In the genomic region with DNA sequence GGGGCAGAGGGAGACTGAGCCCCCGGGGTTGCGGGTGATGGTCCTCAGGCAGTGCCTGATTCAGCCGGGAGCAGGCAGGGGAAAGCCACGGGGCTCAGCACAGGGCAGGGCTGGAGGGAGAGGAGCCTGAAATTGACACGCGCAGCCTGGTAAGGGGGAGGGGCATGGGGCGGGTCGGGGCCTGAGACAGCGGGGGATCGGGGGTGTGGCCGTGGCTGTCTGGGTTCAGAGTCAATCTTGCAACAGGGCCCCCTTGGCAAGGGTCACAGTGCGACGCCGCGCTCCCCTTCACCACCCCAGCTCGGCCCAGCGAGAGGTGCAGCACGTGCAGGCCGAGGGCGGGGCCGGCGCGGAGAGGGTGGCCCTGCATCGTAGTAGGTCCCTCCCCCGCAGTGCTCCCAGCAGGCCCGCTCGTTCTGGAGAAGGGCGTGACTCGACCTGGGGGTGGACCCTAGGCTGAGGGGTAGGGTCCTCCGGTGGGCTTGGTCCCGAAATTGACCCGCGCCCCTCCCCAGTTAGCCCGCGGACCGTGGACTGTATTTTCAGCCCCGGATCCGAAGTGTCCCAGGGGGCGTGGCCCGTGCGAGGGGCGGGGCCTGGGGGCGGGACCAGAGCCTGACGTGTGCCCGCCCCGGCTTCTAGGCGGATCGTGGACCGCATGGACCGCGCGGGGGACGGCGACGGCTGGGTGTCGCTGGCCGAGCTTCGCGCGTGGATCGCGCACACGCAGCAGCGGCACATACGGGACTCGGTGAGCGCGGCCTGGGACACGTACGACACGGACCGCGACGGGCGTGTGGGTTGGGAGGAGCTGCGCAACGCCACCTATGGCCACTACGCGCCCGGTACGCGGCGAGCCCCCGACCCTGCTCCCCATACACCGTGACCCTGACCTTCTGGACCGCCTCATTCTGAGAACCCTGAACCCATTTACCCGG, we compare ENCODE assay signal across 8 cellular contexts. TPM values are rescaled to one million over a fixed set of nuclear protein-coding genes. Genes with fewer than 3 reads are reported as not detected.
DNase-seq lines count a peak whose midpoint lies in the region; ATAC-seq and TF ChIP-seq lines count a peak whose summit lies in the region.

No MANE protein-coding gene starts in this region.

- H3K27ac ChIP-seq in CD4-positive, alpha-beta memory T cell (ENCODE audit: low read depth, low read length), result peak overlapping the region; percentile 50

- H3K4me3 ChIP-seq in CD4-positive, alpha-beta memory T cell (ENCODE audit: low read length in 2 of 2), result peak overlapping the region; percentile 61 to 70
- H3K4me3 ChIP-seq in LNCaP clone FGC (ENCODE audit: low read depth, low read length) (peak overlapping the region; percentile 62), iPS-18c (ENCODE audit: insufficient read depth, low read depth, low read length) (peak overlapping the region; percentile 82)

- intact Hi-C loops in CD4-positive, alpha-beta memory T cell (cut with micrococcal nuclease), result no loop called here

- H3K27ac Mint-ChIP-seq in CD4-positive, alpha-beta memory T cell, result peak overlapping the region; percentile 17 to 92 (median 83)

- peaks cover 16 to 35% (median 22%) of the 10 kb centered on the region in 4 donors for H3K4me1 Mint-ChIP-seq in CD4-positive, alpha-beta memory T cell

- CTCF ChIA-PET in CD4-positive, alpha-beta memory T cell (lab: Charles Lee; ENCODE audit: partially characterized antibody), result interaction anchor here (0.7 to 5.6 kb wide), 12 partner anchors 13 to 134 kb away, joined by 3 to 47 read pairs (median 4); no protein-coding TSS in a partner anchor

- H3K27me3 Mint-ChIP-seq in CD4-positive, alpha-beta memory T cell, result no peaks in the 10 kb centered on the region

- H3K9me3 Mint-ChIP-seq in CD4-positive, alpha-beta memory T cell, result no peaks in the 10 kb centered on the region

- peaks cover 23% of the 10 kb centered on the region for H3K4me1 ChIP-seq in CD4-positive, alpha-beta memory T cell (ENCODE audit: insufficient read depth, low read length)

- ATAC-seq in GM21381 (IDR thresholded peaks at IDR 0.05; ENCODE audit: unreplicated experiment), result peak; percentile 60

- no peaks in the 10 kb centered on the region for H3K9me3 ChIP-seq in CD4-positive, alpha-beta memory T cell (ENCODE audit: control insufficient read depth in 1 of 2, low read length in 2 of 2)
- H3K9me3 ChIP-seq in iPS-18c (ENCODE audit: control insufficient read depth, insufficient read depth, low read length), result no peaks in the 10 kb centered on the region

- H3K36me3 Mint-ChIP-seq in CD4-positive, alpha-beta memory T cell, result no peaks in the 10 kb centered on the region

- H3K36me3 ChIP-seq in CD4-positive, alpha-beta memory T cell (ENCODE audit: insufficient read depth, low read length), result no peaks in the 10 kb centered on the region

- POLR2A ChIA-PET in CD4-positive, alpha-beta memory T cell (lab: Charles Lee; ENCODE audit: partially characterized antibody), result interaction anchor here (0.7 to 4.4 kb wide), 10 partner anchors 12 to 46 kb away, joined by 3 to 27 read pairs (median 6); a partner anchor contains a TSS

- DNase-seq in CD4-positive, alpha-beta memory T cell, result peak; percentile 84 to 91 (median 87)
- DNase-seq in LNCaP clone FGC (ENCODE audit: low read depth), result no peak
- peak; percentile 86 for DNase-seq in T-helper 9 cell
- peak; percentile 81 for DNase-seq in astrocyte of the hippocampus (ENCODE audit: low read depth, low spot score)
- peak; percentile 86 for DNase-seq in stimulated activated CD4-positive, alpha-beta T cell treated with anti-CD3 and anti-CD28 coated beads, Interleukin-12 subunit alpha, Interleukin-12 subunit beta, amount 100 ng/mL, for 4 hours
- no peak for DNase-seq in cortex of kidney (lab: John Stamatoyannopoulos, UW)

- peak overlapping the region; percentile 78 to 90 (median 88) for H3K4me3 Mint-ChIP-seq in CD4-positive, alpha-beta memory T cell

- H3K27me3 ChIP-seq in CD4-positive, alpha-beta memory T cell (ENCODE audit: insufficient read depth, low read length), result no peaks in the 10 kb centered on the region

- peak; percentile 39 for TF ChIP-seq CTCF in LNCaP clone FGC (IDR thresholded peaks at IDR 0.05; ENCODE audit: control insufficient read depth, extremely low read depth, insufficient read depth)

RNA-seq across cellular contexts. Expression of a gene that starts 6.0 kb away (rescaled TPM):
- total RNA-seq in CD4-positive, alpha-beta memory T cell, result 1 to 10 TPM; 2.4 to 2.5 TPM
- polyA plus RNA-seq in CD4-positive, alpha-beta memory T cell, result 1 to 10 TPM; 1.2 to 1.5 TPM

RNA-seq across cellular contexts. Expression of a gene that starts 21.4 kb away (rescaled TPM):
- 10 to 100 TPM; 21.9 to 25.8 TPM for total RNA-seq in CD4-positive, alpha-beta memory T cell
- polyA plus RNA-seq in CD4-positive, alpha-beta memory T cell, result 10 to 100 TPM; 40.2 to 42.5 TPM

RNA-seq across cellular contexts. Expression of a gene that starts 37.6 kb away (rescaled TPM):
- total RNA-seq in CD4-positive, alpha-beta memory T cell, result 1,000 to 10,000 TPM; 3,135 to 3,272 TPM
- 1,000 to 10,000 TPM; 1,691 to 2,012 TPM for polyA plus RNA-seq in CD4-positive, alpha-beta memory T cell

RNA-seq across cellular contexts. Expression of a gene that starts 46.4 kb away (rescaled TPM):
- total RNA-seq in CD4-positive, alpha-beta memory T cell, result 1,000 to 10,000 TPM; 5,517 to 5,661 TPM
- polyA plus RNA-seq in CD4-positive, alpha-beta memory T cell, result 1,000 to 10,000 TPM; 1,827 to 3,046 TPM

RNA-seq across cellular contexts. Expression of a gene that starts 46.5 kb away (rescaled TPM):
- 100 to 1,000 TPM; 177 to 191 TPM for total RNA-seq in CD4-positive, alpha-beta memory T cell
- polyA plus RNA-seq in CD4-positive, alpha-beta memory T cell, result 100 to 1,000 TPM; 650 to 674 TPM

Comparison
In these comparisons a context has a peak if more than half of its experiments do, and no peak if none do; other contexts are left out.
1. DNase-seq: peak in CD4-positive, alpha-beta memory T cell (5 of 5), T-helper 9 cell (single experiment), astrocyte of the hippocampus (single experiment) and stimulated activated CD4-positive, alpha-beta T cell treated with anti-CD3 and anti-CD28 coated beads, Interleukin-12 subunit alpha, Interleukin-12 subunit beta, amount 100 ng/mL, for 4 hours (single experiment); none in LNCaP clone FGC (single experiment) and cortex of kidney (single experiment).
2. Peak in every context shown above with its lines, with median percentiles within 50 percentile points of each other: H3K4me3 ChIP-seq.